ENCODE assay signal across 8 cellular contexts in genomic region chr14:70601162-70601561, GRCh38. TPM values are rescaled to one million over a fixed set of nuclear protein-coding genes. Genes with fewer than 3 reads are reported as not detected.
A peak's percentile ranks its signal among the peaks of the same experiment; 100 is the strongest.
DNase-seq lines count a peak whose midpoint lies in the region; ATAC-seq and TF ChIP-seq lines count a peak whose summit lies in the region.

No MANE protein-coding gene starts in this region.

- TF ChIP-seq POLR2A in upper lobe of left lung (IDR thresholded peaks at IDR 0.05): no peak

- H3K9me3 ChIP-seq in upper lobe of left lung: no peaks in the 10 kb centered on the region

- no peak for TF ChIP-seq CTCF in upper lobe of left lung (IDR thresholded peaks at IDR 0.05)

- WGBS in upper lobe of left lung, 2 donors: 39 to 43% methylated on average over 3 of the region's 3 CpGs

- no peaks in the 10 kb centered on the region for H3K9me3 Mint-ChIP-seq in activated T-cell treated with anti-CD3 and anti-CD28 coated beads, Interleukin-2, amount 50 U/mL, for 72 hours
- no peaks in the 10 kb centered on the region for H3K9me3 Mint-ChIP-seq in activated naive CD8-positive, alpha-beta T cell treated with anti-CD3 and anti-CD28 coated beads, Interleukin-2, amount 50 U/mL, for 24 hours

- H3K4me1 ChIP-seq in upper lobe of left lung: peaks cover 17 to 23% (median 17%) of the 10 kb centered on the region in 4 donors

- peaks cover 0 to 5% (median 2%) of the 10 kb centered on the region in 4 donors for H3K36me3 ChIP-seq in upper lobe of left lung

- peak overlapping the region; percentile 100 for H3K27ac Mint-ChIP-seq in activated T-cell treated with anti-CD3 and anti-CD28 coated beads, Interleukin-2, amount 50 U/mL, for 72 hours
- peak overlapping the region; percentile 97 for H3K27ac Mint-ChIP-seq in activated naive CD8-positive, alpha-beta T cell treated with anti-CD3 and anti-CD28 coated beads, Interleukin-2, amount 50 U/mL, for 24 hours

- peak overlapping the region; percentile 32 to 87 (median 79) for H3K27ac ChIP-seq in upper lobe of left lung

- no peak for ATAC-seq in activated T-cell treated with anti-CD3 and anti-CD28 coated beads, Interleukin-2, amount 50 U/mL, for 72 hours (replicated peaks in 1 of 2)
- ATAC-seq in activated naive CD8-positive, alpha-beta T cell treated with anti-CD3 and anti-CD28 coated beads, Interleukin-2, amount 50 U/mL, for 24 hours: no peak
- ATAC-seq in upper lobe of left lung (ENCODE audit: low FRiP score in 2 of 2) (peak in 1 of 2 donors; percentile 82), HG02970 (IDR thresholded peaks at IDR 0.05; ENCODE audit: low FRiP score, unreplicated experiment) (no peak)

- peak overlapping the region; percentile 98 to 100 for H3K4me3 Mint-ChIP-seq in activated T-cell treated with anti-CD3 and anti-CD28 coated beads, Interleukin-2, amount 50 U/mL, for 72 hours
- H3K4me3 Mint-ChIP-seq in activated naive CD8-positive, alpha-beta T cell treated with anti-CD3 and anti-CD28 coated beads, Interleukin-2, amount 50 U/mL, for 24 hours: peak overlapping the region; percentile 97

- H3K27me3 ChIP-seq in upper lobe of left lung: no peaks in the 10 kb centered on the region

- H3K36me3 Mint-ChIP-seq in activated T-cell treated with anti-CD3 and anti-CD28 coated beads, Interleukin-2, amount 50 U/mL, for 72 hours (ENCODE audit: insufficient read depth in 2 of 2): peaks cover 4 to 5% of the 10 kb centered on the region in 2 donors
- no peaks in the 10 kb centered on the region for H3K36me3 Mint-ChIP-seq in activated naive CD8-positive, alpha-beta T cell treated with anti-CD3 and anti-CD28 coated beads, Interleukin-2, amount 50 U/mL, for 24 hours (ENCODE audit: low read depth)

- H3K27me3 Mint-ChIP-seq in activated T-cell treated with anti-CD3 and anti-CD28 coated beads, Interleukin-2, amount 50 U/mL, for 72 hours (ENCODE audit: low read depth): peaks cover 3% of the 10 kb centered on the region
- peaks cover 6% of the 10 kb centered on the region for H3K27me3 Mint-ChIP-seq in activated naive CD8-positive, alpha-beta T cell treated with anti-CD3 and anti-CD28 coated beads, Interleukin-2, amount 50 U/mL, for 24 hours

- DNase-seq in activated T-cell treated with anti-CD3 and anti-CD28 coated beads, Interleukin-2, amount 50 U/mL, for 72 hours: no peak
- DNase-seq in activated T-cell treated with anti-CD3 and anti-CD28 coated beads for 4 hours: no peak
- no peak for DNase-seq in activated naive CD8-positive, alpha-beta T cell treated with anti-CD3 and anti-CD28 coated beads, Interleukin-2, amount 50 U/mL, for 24 hours
- peak; percentile 89 for DNase-seq in kidney tubule cell (ENCODE audit: low spot score)
- no peak for DNase-seq in upper lobe of left lung
- no peak for DNase-seq in DMS53 (lab: John Stamatoyannopoulos, UW)
- no peak for DNase-seq in NCI-H1092 treated with DMSO at 0.1 percent for 48 hours (lab: John Stamatoyannopoulos, UW)

- H3K4me1 Mint-ChIP-seq in activated T-cell treated with anti-CD3 and anti-CD28 coated beads, Interleukin-2, amount 50 U/mL, for 72 hours (ENCODE audit: low read depth): peaks cover 35% of the 10 kb centered on the region
- peaks cover 26% of the 10 kb centered on the region for H3K4me1 Mint-ChIP-seq in activated naive CD8-positive, alpha-beta T cell treated with anti-CD3 and anti-CD28 coated beads, Interleukin-2, amount 50 U/mL, for 24 hours

- TF ChIP-seq EP300 in upper lobe of left lung (IDR thresholded peaks at IDR 0.05): no peak

- peak overlapping the region; percentile 40 to 83 (median 66) for H3K4me3 ChIP-seq in upper lobe of left lung

RNA-seq across cellular contexts. Expression of gene MED6, which starts 0.7 kb away (rescaled TPM):
- 10 to 100 TPM; 47.9 to 49.0 TPM for total RNA-seq in activated T-cell treated with anti-CD3 and anti-CD28 coated beads, Interleukin-2, amount 50 U/mL, for 72 hours
- 10 to 100 TPM; 17.9 to 56.5 (median 23.4) TPM for total RNA-seq in upper lobe of left lung

RNA-seq across cellular contexts. Expression of gene TTC9, which starts 40.6 kb away (rescaled TPM):
- total RNA-seq in activated T-cell treated with anti-CD3 and anti-CD28 coated beads, Interleukin-2, amount 50 U/mL, for 72 hours: 10 to 100 TPM; 10.5 to 10.9 TPM
- 1 to 10 TPM; 3.1 to 8.6 (median 6.2) TPM for total RNA-seq in upper lobe of left lung
